In the genomic region with DNA sequence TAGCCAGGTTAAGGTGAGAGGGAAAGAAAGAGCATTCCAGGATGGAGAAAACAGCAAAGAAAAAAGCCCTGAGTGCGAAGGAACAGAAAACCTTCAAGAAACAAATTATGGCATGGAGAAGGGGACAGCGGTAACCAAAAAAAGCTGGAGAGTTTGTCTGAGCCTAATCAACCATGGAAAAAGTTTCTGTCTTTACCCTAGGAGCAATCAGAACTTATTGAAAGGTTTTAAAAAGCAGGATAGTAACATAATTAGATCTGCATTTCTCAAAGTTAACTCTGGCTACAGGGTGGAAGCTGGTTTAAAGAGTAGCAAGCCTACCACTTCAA, we compare ENCODE assay signal across 13 cellular contexts. TPM values are rescaled to one million over a fixed set of nuclear protein-coding genes. Genes with fewer than 3 reads are reported as not detected.
"Had no signal": no experiment of that assay in that cellular context is flagged by ENCODE, and none has a peak within 500 bp of the region (broad histone marks: within the 10 kb centered on the region; RNA-seq: fewer than 3 reads in every experiment).

No MANE protein-coding gene starts in this region.

- H3K9me3 Mint-ChIP-seq: activated naive CD4-positive, alpha-beta T cell treated with anti-CD3 and anti-CD28 coated beads, Interleukin-2, amount 50 U/mL, for 24 hours; effector memory CD8-positive, alpha-beta T cell; immature natural killer cell; T-helper 2 cell treated with Interferon-gamma antibody and Interleukin-4, amounts not matched to agents 5 μg/mL and 100 μg/mL, for 36 hours had no signal

- H3K36me3 Mint-ChIP-seq: activated naive CD4-positive, alpha-beta T cell treated with anti-CD3 and anti-CD28 coated beads, Interleukin-2, amount 50 U/mL, for 24 hours; immature natural killer cell had no signal

- H3K36me3 ChIP-seq: colonic mucosa, left lung, ovary, right atrium auricular region had no signal

- H3K4me3 ChIP-seq: colonic mucosa, hepatocyte, left lung, ovary, psoas muscle, right atrium auricular region had no signal

- ATAC-seq: activated CD8-positive, alpha-beta T cell treated with anti-CD3 and anti-CD28 coated beads, Interleukin-2, amount 10 ng/mL, durations not matched to agents 7 days and 5 days; esophagus mucosa; psoas muscle had no signal

- H3K9me3 ChIP-seq: colonic mucosa, left lung, ovary, psoas muscle, right atrium auricular region had no signal

- H3K4me3 Mint-ChIP-seq: activated CD8-positive, alpha-beta T cell treated with anti-CD3 and anti-CD28 coated beads, Interleukin-2, amount 10 ng/mL, durations not matched to agents 7 days and 5 days; activated naive CD4-positive, alpha-beta T cell treated with anti-CD3 and anti-CD28 coated beads, Interleukin-2, amount 50 U/mL, for 24 hours; effector memory CD8-positive, alpha-beta T cell; T-helper 2 cell treated with Interferon-gamma antibody and Interleukin-4, amounts not matched to agents 5 μg/mL and 100 μg/mL, for 36 hours had no signal

- H3K27me3 Mint-ChIP-seq: activated naive CD4-positive, alpha-beta T cell treated with anti-CD3 and anti-CD28 coated beads, Interleukin-2, amount 50 U/mL, for 24 hours; effector memory CD8-positive, alpha-beta T cell had no signal

- H3K27ac ChIP-seq: colonic mucosa, hepatocyte, left lung, ovary, psoas muscle, right atrium auricular region had no signal

- H3K27me3 ChIP-seq: colonic mucosa, dorsolateral prefrontal cortex, hepatocyte, left lung, ovary, right atrium auricular region had no signal

- H3K27ac Mint-ChIP-seq: activated CD8-positive, alpha-beta T cell treated with anti-CD3 and anti-CD28 coated beads, Interleukin-2, amount 10 ng/mL, durations not matched to agents 7 days and 5 days; activated naive CD4-positive, alpha-beta T cell treated with anti-CD3 and anti-CD28 coated beads, Interleukin-2, amount 50 U/mL, for 24 hours; effector memory CD8-positive, alpha-beta T cell; T-helper 2 cell treated with Interferon-gamma antibody and Interleukin-4, amounts not matched to agents 5 μg/mL and 100 μg/mL, for 36 hours had no signal

- DNase-seq: left lung, psoas muscle had no signal

RNA-seq across cellular contexts. Expression of a gene that starts 26.1 kb away (rescaled TPM):
- total RNA-seq: right atrium auricular region had no signal
